10 cellular contexts compared by ENCODE assay signal in genomic region chr22:24421428-24421931, GRCh38. TPM values are rescaled to one million over a fixed set of nuclear protein-coding genes. Genes with fewer than 3 reads are reported as not detected.
DNase-seq lines count a peak whose midpoint lies in the region; ATAC-seq and TF ChIP-seq lines count a peak whose summit lies in the region.
"Had no signal": no experiment of that assay in that cellular context is flagged by ENCODE, and none has a peak within 500 bp of the region (broad histone marks: within the 10 kb centered on the region; RNA-seq: fewer than 3 reads in every experiment).

No MANE protein-coding gene starts in this region.

- H3K4me3 ChIP-seq in smooth muscle cell: no peak overlapping the region

- ATAC-seq in HG02588 (IDR thresholded peaks at IDR 0.05; ENCODE audit: unreplicated experiment) (no peak), GM18873 (IDR thresholded peaks at IDR 0.05; ENCODE audit: low FRiP score, unreplicated experiment) (no peak)

- WGBS in smooth muscle cell (ENCODE audit: low lambda C conversion rate): 40% methylated on average over 9 of the region's 9 CpGs

- no peaks in the 10 kb centered on the region for H3K79me2 ChIP-seq in smooth muscle cell (ENCODE audit: low read depth)

- no peaks in the 10 kb centered on the region for H3K36me3 ChIP-seq in smooth muscle cell (ENCODE audit: low read depth)

- H3K9me3 Mint-ChIP-seq in activated naive CD8-positive, alpha-beta T cell (ENCODE audit: low read depth): no peaks in the 10 kb centered on the region
- H3K9me3 Mint-ChIP-seq in activated naive CD8-positive, alpha-beta T cell treated with anti-CD3 and anti-CD28 coated beads for 36 hours: no peaks in the 10 kb centered on the region
- H3K9me3 Mint-ChIP-seq: activated naive CD4-positive, alpha-beta T cell treated with anti-CD3 and anti-CD28 coated beads, Interleukin-2, amount 50 U/mL, for 72 hours; stimulated activated naive CD8-positive, alpha-beta T cell treated with anti-CD3 and anti-CD28 coated beads, Interleukin-15, Interleukin-2, amounts not matched to agents 100 ng/mL and 50 ng/mL, for 24 hours had no signal

- H3K27me3 Mint-ChIP-seq in activated naive CD8-positive, alpha-beta T cell: no peaks in the 10 kb centered on the region
- no peaks in the 10 kb centered on the region for H3K27me3 Mint-ChIP-seq in activated naive CD8-positive, alpha-beta T cell treated with anti-CD3 and anti-CD28 coated beads for 36 hours
- H3K27me3 Mint-ChIP-seq: stimulated activated naive CD8-positive, alpha-beta T cell treated with anti-CD3 and anti-CD28 coated beads, Interleukin-15, Interleukin-2, amounts not matched to agents 100 ng/mL and 50 ng/mL, for 24 hours had no signal

- H3K4me2 ChIP-seq in smooth muscle cell: no peak overlapping the region

- H3K36me3 Mint-ChIP-seq in activated naive CD8-positive, alpha-beta T cell: no peaks in the 10 kb centered on the region
- peaks cover 2% of the 10 kb centered on the region for H3K36me3 Mint-ChIP-seq in activated naive CD8-positive, alpha-beta T cell treated with anti-CD3 and anti-CD28 coated beads for 36 hours
- H3K36me3 Mint-ChIP-seq: activated naive CD4-positive, alpha-beta T cell treated with anti-CD3 and anti-CD28 coated beads, Interleukin-2, amount 50 U/mL, for 72 hours had no signal

- peaks cover 27% of the 10 kb centered on the region for H3K27me3 ChIP-seq in smooth muscle cell (ENCODE audit: low read depth)

- no peaks in the 10 kb centered on the region for H3K9me3 ChIP-seq in smooth muscle cell (replicated peaks; ENCODE audit: low read depth)

- no peak overlapping the region for H2AFZ ChIP-seq in smooth muscle cell (ENCODE audit: low read depth)

- H3K4me3 Mint-ChIP-seq in activated naive CD8-positive, alpha-beta T cell: peak overlapping the region; percentile 61
- H3K4me3 Mint-ChIP-seq in activated naive CD8-positive, alpha-beta T cell treated with anti-CD3 and anti-CD28 coated beads for 36 hours: no peak overlapping the region
- H3K4me3 Mint-ChIP-seq: stimulated activated naive CD8-positive, alpha-beta T cell treated with anti-CD3 and anti-CD28 coated beads, Interleukin-15, Interleukin-2, amounts not matched to agents 100 ng/mL and 50 ng/mL, for 24 hours had no signal

- peaks cover 10% of the 10 kb centered on the region for H3K4me1 ChIP-seq in smooth muscle cell (ENCODE audit: low read depth)

- no peak overlapping the region for H3K27ac ChIP-seq in smooth muscle cell (ENCODE audit: low read depth)

- peaks cover 21% of the 10 kb centered on the region for H3K4me1 Mint-ChIP-seq in activated naive CD8-positive, alpha-beta T cell (ENCODE audit: low read depth)
- peaks cover 21% of the 10 kb centered on the region for H3K4me1 Mint-ChIP-seq in activated naive CD8-positive, alpha-beta T cell treated with anti-CD3 and anti-CD28 coated beads for 36 hours

- no peaks in the 10 kb centered on the region for H3F3A ChIP-seq in smooth muscle cell (ENCODE audit: low read depth)

- no peak overlapping the region for H3K9ac ChIP-seq in smooth muscle cell (ENCODE audit: low read depth)

- peak; percentile 14 for TF ChIP-seq CTCF in smooth muscle cell (IDR thresholded peaks at IDR 0.05; ENCODE audit: borderline replicate concordance, insufficient read depth, poor library complexity, severe bottlenecking)

- peak overlapping the region; percentile 22 for H3K27ac Mint-ChIP-seq in activated naive CD8-positive, alpha-beta T cell
- H3K27ac Mint-ChIP-seq in activated naive CD8-positive, alpha-beta T cell treated with anti-CD3 and anti-CD28 coated beads for 36 hours: no peak overlapping the region
- H3K27ac Mint-ChIP-seq: stimulated activated naive CD8-positive, alpha-beta T cell treated with anti-CD3 and anti-CD28 coated beads, Interleukin-15, Interleukin-2, amounts not matched to agents 100 ng/mL and 50 ng/mL, for 24 hours had no signal

- DNase-seq in activated naive CD8-positive, alpha-beta T cell treated with anti-CD3 and anti-CD28 coated beads for 36 hours: no peak
- DNase-seq in OCI-M1 (lab: John Stamatoyannopoulos, UW) (peak; percentile 49), cerebellar cortex (ENCODE audit: low spot score) (peak; percentile 38), smooth muscle cell (lab: John Stamatoyannopoulos, UW; ENCODE audit: unreplicated experiment) (no peak), NCI-H446 (lab: John Stamatoyannopoulos, UW) (no peak)

- peaks cover 6% of the 10 kb centered on the region for H4K20me1 ChIP-seq in smooth muscle cell (ENCODE audit: low read depth)

RNA-seq across cellular contexts. Expression of gene ADORA2A, which starts 5.9 kb away (rescaled TPM):
- 10 to 100 TPM; 45.1 to 45.2 TPM for total RNA-seq in activated naive CD8-positive, alpha-beta T cell treated with anti-CD3 and anti-CD28 coated beads for 36 hours
- 1.5 and 1.8 TPM in 2 replicates for total RNA-seq in smooth muscle cell
- polyA plus RNA-seq in smooth muscle cell: 1.6 and 3.8 TPM in 2 replicates

Comparison
In these comparisons a context has a peak if more than half of its experiments do, and no peak if none do; other contexts are left out.
1. DNase-seq: peak in OCI-M1 (single experiment) and cerebellar cortex (single experiment); none in activated naive CD8-positive, alpha-beta T cell treated with anti-CD3 and anti-CD28 coated beads for 36 hours (single experiment), smooth muscle cell (single experiment) and NCI-H446 (0 of 2).
2. RNA of gene ADORA2A, which starts 5.9 kb away (total RNA-seq): 45.1 to 45.2 TPM in activated naive CD8-positive, alpha-beta T cell treated with anti-CD3 and anti-CD28 coated beads for 36 hours; 1.5 to 1.8 TPM in smooth muscle cell; every median in the first group is over 10 times any median in the second.